18 cellular contexts compared by ENCODE assay signal in the genomic region with DNA sequence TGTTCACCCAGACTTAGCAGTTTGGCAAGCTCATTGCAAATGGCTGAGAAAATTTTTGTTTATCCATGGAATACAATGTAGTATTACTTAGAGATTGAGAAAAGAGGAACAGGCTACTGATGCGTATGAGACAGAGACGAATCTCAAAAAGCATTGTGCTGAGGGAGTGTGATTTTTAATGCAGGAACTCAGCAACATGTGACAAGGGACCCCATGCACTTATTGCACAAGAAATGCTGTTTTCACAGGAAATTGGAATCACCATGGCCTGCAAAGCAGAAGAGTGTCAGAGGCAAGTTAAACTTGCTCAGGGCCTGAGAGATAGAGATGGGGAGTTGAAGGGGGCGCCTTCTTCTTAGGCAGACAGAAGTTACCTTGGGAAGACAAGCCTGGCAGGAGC. TPM values are rescaled to one million over a fixed set of nuclear protein-coding genes. Genes with fewer than 3 reads are reported as not detected.
DNase-seq lines count a peak whose midpoint lies in the region; ATAC-seq and TF ChIP-seq lines count a peak whose summit lies in the region.
"Had no signal": no experiment of that assay in that cellular context is flagged by ENCODE, and none has a peak within 500 bp of the region (broad histone marks: within the 10 kb centered on the region; RNA-seq: fewer than 3 reads in every experiment).

No MANE protein-coding gene starts in this region.

- H3K36me3 Mint-ChIP-seq in GM23338 (ENCODE audit: low read depth): no peaks in the 10 kb centered on the region
- H3K36me3 Mint-ChIP-seq: natural killer cell treated with Interleukin-12 subunit alpha and Interleukin-12 subunit beta and Interleukin-15 and Interleukin-18, amount 100 ng/mL, for 72 hours had no signal

- 72 to 84% methylated on average over 3 of the region's 3 CpGs for WGBS in sigmoid colon, 2 donors

- peaks cover 5% of the 10 kb centered on the region for H3K27me3 Mint-ChIP-seq in GM23338 (ENCODE audit: insufficient read depth, low read depth, poor library complexity)

- H3K27me3 ChIP-seq in GM23338 (ENCODE audit: insufficient read depth): no peaks in the 10 kb centered on the region
- no peaks in the 10 kb centered on the region for H3K27me3 ChIP-seq in sigmoid colon
- H3K27me3 ChIP-seq: esophagus muscularis mucosa, uterus had no signal

- no peaks in the 10 kb centered on the region for H3K79me2 ChIP-seq in GM23338 (replicated peaks; ENCODE audit: insufficient read depth)

- ATAC-seq in GM23338: no peak
- peak; percentile 67 for ATAC-seq in left ventricle myocardium superior
- ATAC-seq: natural killer cell treated with Interleukin-12 subunit alpha and Interleukin-12 subunit beta and Interleukin-15 and Interleukin-18, amount 100 ng/mL, for 72 hours had no signal

- no peak overlapping the region for H3K4me3 Mint-ChIP-seq in GM23338
- H3K4me3 Mint-ChIP-seq: natural killer cell treated with Interleukin-12 subunit alpha and Interleukin-12 subunit beta and Interleukin-15 and Interleukin-18, amount 100 ng/mL, for 72 hours had no signal

- no peak overlapping the region for H3K4me3 ChIP-seq in GM23338
- H3K4me3 ChIP-seq in sigmoid colon: no peak overlapping the region
- H3K4me3 ChIP-seq: esophagus muscularis mucosa, uterus had no signal

- no peak overlapping the region for H3K4me2 ChIP-seq in GM23338

- H2AFZ ChIP-seq in GM23338: 0 out of 2 replicates have a peak overlapping the region, but pooled peaks have one; percentile 28

- POLR2A ChIA-PET in GM10248 (lab: Yijun Ruan, JAX): no interaction called here

- no peak for TF ChIP-seq POLR2A in sigmoid colon (IDR thresholded peaks at IDR 0.05)
- no peak for TF ChIP-seq POLR2A in erythroblast (IDR thresholded peaks at IDR 0.05; ENCODE audit: low read length)

- H3F3A ChIP-seq in GM23338 (replicated peaks; ENCODE audit: low read depth): no peaks in the 10 kb centered on the region

- H3K9me3 ChIP-seq in sigmoid colon: no peaks in the 10 kb centered on the region
- H3K9me3 ChIP-seq: esophagus muscularis mucosa, uterus had no signal

- H4K20me1 ChIP-seq in GM23338 (replicated peaks; ENCODE audit: insufficient read depth): no peaks in the 10 kb centered on the region

- TF ChIP-seq CTCF in GM23338 (conservative IDR thresholded peaks at IDR 0.05; ENCODE audit: low read depth in 2 of 2) (0 out of 4 replicates have a peak, but pooled peaks of 1 of the 2 experiments have one; percentile 7), sigmoid colon (IDR thresholded peaks at IDR 0.05) (no peak), GM10248 (IDR thresholded peaks at IDR 0.05; ENCODE audit: control extremely low read depth, extremely low read depth, low read depth, missing control alignments) (no peak), GM13976 (IDR thresholded peaks at IDR 0.05; ENCODE audit: borderline replicate concordance, control extremely low read depth, extremely low read depth, insufficient read depth, missing control alignments) (no peak)

- no peak overlapping the region for H3K27ac Mint-ChIP-seq in GM23338
- H3K27ac Mint-ChIP-seq: natural killer cell treated with Interleukin-12 subunit alpha and Interleukin-12 subunit beta and Interleukin-15 and Interleukin-18, amount 100 ng/mL, for 72 hours had no signal

- CTCF ChIA-PET in GM10248 (lab: Yijun Ruan, JAX): interaction anchor here (1.2 kb wide), 1 partner anchor 10 kb away, joined by 3 read pairs; no protein-coding TSS in a partner anchor

- H3K4me1 Mint-ChIP-seq in GM23338: peaks cover 6% of the 10 kb centered on the region

- H3K27ac ChIP-seq in GM23338 (ENCODE audit: low read depth) (no peak overlapping the region), sigmoid colon (peak overlapping the region in 3 of 4 donors; percentile 14 to 48 (median 20))
- H3K27ac ChIP-seq: uterus, VCaP had no signal

- in situ Hi-C loops in GM13976 (cut with MboI; ENCODE audit: low sequenced_read_pairs, unreplicated experiment): no loop called here

- peaks cover 3% of the 10 kb centered on the region; the same call in 1 of the 3 replicates for H3K9me3 Mint-ChIP-seq in GM23338
- H3K9me3 Mint-ChIP-seq: natural killer cell treated with Interleukin-12 subunit alpha and Interleukin-12 subunit beta and Interleukin-15 and Interleukin-18, amount 100 ng/mL, for 72 hours had no signal

- TF ChIP-seq EP300 in sigmoid colon (IDR thresholded peaks at IDR 0.05): peak in 1 of 4 donors; percentile 37

- no peaks in the 10 kb centered on the region for H3K36me3 ChIP-seq in GM23338 (ENCODE audit: insufficient read depth)
- no peaks in the 10 kb centered on the region for H3K36me3 ChIP-seq in sigmoid colon
- H3K36me3 ChIP-seq: esophagus muscularis mucosa, uterus had no signal

- no peaks in the 10 kb centered on the region for H3K9me2 ChIP-seq in GM23338 (ENCODE audit: insufficient read depth)

- H3K4me1 ChIP-seq in GM23338 (ENCODE audit: insufficient read depth) (no peaks in the 10 kb centered on the region), sigmoid colon (no peaks in the 10 kb centered on the region)
- H3K4me1 ChIP-seq: uterus had no signal

- DNase-seq in GM23338 (ENCODE audit: low spot score): no peak
- peak; percentile 29 for DNase-seq in SIG-M5 (lab: John Stamatoyannopoulos, UW)
- no peak for DNase-seq in left ventricle myocardium superior
- no peak for DNase-seq in sigmoid colon
- DNase-seq in NCI-H2029 (lab: John Stamatoyannopoulos, UW): no peak
- DNase-seq in GM10248 (ENCODE audit: extremely low spot score): no peak
- no peak for DNase-seq in erythroblast (lab: John Stamatoyannopoulos, UW)
- no peak for DNase-seq in GM13976 (ENCODE audit: low spot score)
- DNase-seq: activated CD8-positive, alpha-beta memory T cell treated with anti-CD3 and anti-CD28 coated beads for 24 hours; activated effector memory CD4-positive, alpha-beta T cell treated with anti-CD3 and anti-CD28 coated beads, Interleukin-2, amount 50 U/mL, for 16 hours; NCI-H1092 treated with DMSO at 0.1 percent for 48 hours; NCI-H2227 treated with DMSO at 0.1 percent for 48 hours; retina; stimulated activated CD8-positive, alpha-beta memory T cell treated with anti-CD3 and anti-CD28 coated beads, Interleukin-4, amount 100 ng/mL, for 48 hours; uterus had no signal

- intact Hi-C loops in left ventricle myocardium superior (cut with micrococcal nuclease): no loop called here
- intact Hi-C loops in sigmoid colon (cut with DNase I): no loop called here

TF ChIP-seq in GM23338, 12 proteins besides CTCF, POLR2A, EP300 and RAD21 (continues in another document):
- TF ChIP-seq, protein P1, sequence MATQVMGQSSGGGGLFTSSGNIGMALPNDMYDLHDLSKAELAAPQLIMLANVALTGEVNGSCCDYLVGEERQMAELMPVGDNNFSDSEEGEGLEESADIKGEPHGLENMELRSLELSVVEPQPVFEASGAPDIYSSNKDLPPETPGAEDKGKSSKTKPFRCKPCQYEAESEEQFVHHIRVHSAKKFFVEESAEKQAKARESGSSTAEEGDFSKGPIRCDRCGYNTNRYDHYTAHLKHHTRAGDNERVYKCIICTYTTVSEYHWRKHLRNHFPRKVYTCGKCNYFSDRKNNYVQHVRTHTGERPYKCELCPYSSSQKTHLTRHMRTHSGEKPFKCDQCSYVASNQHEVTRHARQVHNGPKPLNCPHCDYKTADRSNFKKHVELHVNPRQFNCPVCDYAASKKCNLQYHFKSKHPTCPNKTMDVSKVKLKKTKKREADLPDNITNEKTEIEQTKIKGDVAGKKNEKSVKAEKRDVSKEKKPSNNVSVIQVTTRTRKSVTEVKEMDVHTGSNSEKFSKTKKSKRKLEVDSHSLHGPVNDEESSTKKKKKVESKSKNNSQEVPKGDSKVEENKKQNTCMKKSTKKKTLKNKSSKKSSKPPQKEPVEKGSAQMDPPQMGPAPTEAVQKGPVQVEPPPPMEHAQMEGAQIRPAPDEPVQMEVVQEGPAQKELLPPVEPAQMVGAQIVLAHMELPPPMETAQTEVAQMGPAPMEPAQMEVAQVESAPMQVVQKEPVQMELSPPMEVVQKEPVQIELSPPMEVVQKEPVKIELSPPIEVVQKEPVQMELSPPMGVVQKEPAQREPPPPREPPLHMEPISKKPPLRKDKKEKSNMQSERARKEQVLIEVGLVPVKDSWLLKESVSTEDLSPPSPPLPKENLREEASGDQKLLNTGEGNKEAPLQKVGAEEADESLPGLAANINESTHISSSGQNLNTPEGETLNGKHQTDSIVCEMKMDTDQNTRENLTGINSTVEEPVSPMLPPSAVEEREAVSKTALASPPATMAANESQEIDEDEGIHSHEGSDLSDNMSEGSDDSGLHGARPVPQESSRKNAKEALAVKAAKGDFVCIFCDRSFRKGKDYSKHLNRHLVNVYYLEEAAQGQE (IDR thresholded peaks at IDR 0.05; ENCODE audit: unreplicated experiment): no peak
- TF ChIP-seq CREB1 (CRISPR knock-in tag; IDR thresholded peaks at IDR 0.05; ENCODE audit: low read depth) (no peak), ZNF114 (CRISPR knock-in tag; IDR thresholded peaks at IDR 0.05) (no peak), NANOG (IDR thresholded peaks at IDR 0.05; ENCODE audit: borderline replicate concordance) (no peak), ZNF331 (CRISPR knock-in tag; IDR thresholded peaks at IDR 0.05; ENCODE audit: low read depth) (no peak), STAT1 (IDR thresholded peaks at IDR 0.05; ENCODE audit: unreplicated experiment) (no peak), JUNB (IDR thresholded peaks at IDR 0.05; ENCODE audit: unreplicated experiment) (no peak), EZH2phosphoT487 (IDR thresholded peaks at IDR 0.05; ENCODE audit: unreplicated experiment) (no peak)
- TF ChIP-seq, protein P2, sequence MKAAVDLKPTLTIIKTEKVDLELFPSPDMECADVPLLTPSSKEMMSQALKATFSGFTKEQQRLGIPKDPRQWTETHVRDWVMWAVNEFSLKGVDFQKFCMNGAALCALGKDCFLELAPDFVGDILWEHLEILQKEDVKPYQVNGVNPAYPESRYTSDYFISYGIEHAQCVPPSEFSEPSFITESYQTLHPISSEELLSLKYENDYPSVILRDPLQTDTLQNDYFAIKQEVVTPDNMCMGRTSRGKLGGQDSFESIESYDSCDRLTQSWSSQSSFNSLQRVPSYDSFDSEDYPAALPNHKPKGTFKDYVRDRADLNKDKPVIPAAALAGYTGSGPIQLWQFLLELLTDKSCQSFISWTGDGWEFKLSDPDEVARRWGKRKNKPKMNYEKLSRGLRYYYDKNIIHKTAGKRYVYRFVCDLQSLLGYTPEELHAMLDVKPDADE (IDR thresholded peaks at IDR 0.05): no peak

RNA-seq across cellular contexts. Expression of a gene that starts 32.6 kb away (rescaled TPM):
- 0.10 and 0.50 TPM in 2 replicates for total RNA-seq in GM23338 (2014; rRNA removed; shearing (Covaris generic))
- polyA plus RNA-seq in GM23338 (2016; fragmentation: Nextera tagmentation; extraction: Ambion mirVana): 0.39 and 1.3 TPM in 2 replicates
- 2.5 TPM for total RNA-seq in left ventricle myocardium superior
- total RNA-seq in sigmoid colon: 10 to 100 TPM in 1 of 4 donors, 1 to 10 TPM in 3; 3.6 to 10.2 (median 4.3) TPM
- polyA plus RNA-seq in sigmoid colon: 1 to 10 TPM in 1 of 3 donors, under 1 TPM in 2; 0.23 to 1.9 (median 0.60) TPM
